ENCODE assay signal across 11 cellular contexts in genomic region chr20:36827541-36828279, GRCh38. TPM values are rescaled to one million over a fixed set of nuclear protein-coding genes. Genes with fewer than 3 reads are reported as not detected.
DNase-seq lines count a peak whose midpoint lies in the region; ATAC-seq and TF ChIP-seq lines count a peak whose summit lies in the region.
"Had no signal": no experiment of that assay in that cellular context is flagged by ENCODE, and none has a peak within 500 bp of the region (broad histone marks: within the 10 kb centered on the region; RNA-seq: fewer than 3 reads in every experiment).

No MANE protein-coding gene starts in this region.

- peak; percentile 80 for DNase-seq in GM10266 (ENCODE audit: extremely low spot score)
- no peak for DNase-seq in dorsolateral prefrontal cortex
- DNase-seq in pons (ENCODE audit: low spot score), result no peak
- no peak for DNase-seq in NCI-H524 treated with DMSO at 0.1 percent for 48 hours (lab: John Stamatoyannopoulos, UW)
- no peak for DNase-seq in activated CD4-positive, CD25-positive, alpha-beta regulatory T cell treated with anti-CD3 and anti-CD28 coated beads, Interleukin-2, amount 50 U/mL, for 72 hours
- no peak for DNase-seq in NCI-H146 (lab: John Stamatoyannopoulos, UW)

- no peaks in the 10 kb centered on the region for H3K27me3 ChIP-seq in dorsolateral prefrontal cortex
- H3K27me3 ChIP-seq: neutrophil had no signal

- TF ChIP-seq CTCF in GM10266 (IDR thresholded peaks at IDR 0.05; ENCODE audit: control insufficient read depth, insufficient read depth, low read depth, missing control alignments) (no peak), dorsolateral prefrontal cortex (IDR thresholded peaks at IDR 0.05 in 54 of 56, conservative IDR thresholded peaks at IDR 0.05 in 2 of 56; ENCODE audit: low read depth in 1 of 56, partially characterized antibody in 56 of 56) (no peak)

- H3K27ac ChIP-seq in dorsolateral prefrontal cortex, result peak overlapping the region in 51 of 59 donors; percentile 5 to 97 (median 62)
- H3K27ac ChIP-seq: C4-2B, HL-60, neutrophil had no signal

- peak; percentile 84 for ATAC-seq in GM19438 (IDR thresholded peaks at IDR 0.05; ENCODE audit: low read depth, unreplicated experiment)
- peak; percentile 81 for ATAC-seq in HG03103 (IDR thresholded peaks at IDR 0.05; ENCODE audit: low read depth, unreplicated experiment)

- no peak overlapping the region for H3K4me3 ChIP-seq in dorsolateral prefrontal cortex

- intact Hi-C loops in dorsolateral prefrontal cortex (cut with DNase I), result no loop called here

RNA-seq across cellular contexts. Expression of gene TLDC2, which starts 48.2 kb away (rescaled TPM):
- under 1 TPM in 4 of 120 experiments, not detected in 116; 0.32 to 0.57 (median 0.38) TPM for total RNA-seq in dorsolateral prefrontal cortex

RNA-seq across cellular contexts. Expression of gene DSN1, which starts 54.1 kb away (rescaled TPM):
- 10 to 100 TPM in 38 of 120 experiments, 1 to 10 TPM in 82; 4.1 to 15.2 (median 8.6) TPM for total RNA-seq in dorsolateral prefrontal cortex
